Comparison of ENCODE assay signal across 22 cellular contexts in the genomic region with DNA sequence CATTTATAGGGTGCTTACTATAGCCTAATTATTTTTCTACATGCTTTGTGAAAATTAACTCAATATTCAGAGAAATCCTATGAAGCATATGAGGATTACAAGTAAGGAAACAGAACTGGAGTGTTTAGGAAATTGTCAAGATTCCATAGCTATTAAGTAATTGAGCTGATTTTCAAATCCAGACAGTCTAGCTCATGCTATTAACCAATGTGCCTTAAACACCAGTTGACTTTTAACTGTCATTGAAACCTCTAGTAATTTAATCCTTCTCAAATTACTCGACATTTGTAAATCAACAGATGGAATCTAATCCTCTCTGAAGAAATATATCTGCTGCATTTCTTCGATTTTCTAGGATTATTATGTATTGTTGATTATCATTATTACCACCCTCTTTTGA.
A peak's percentile ranks its signal among the peaks of the same experiment; 100 is the strongest.
DNase-seq lines count a peak whose midpoint lies in the region; ATAC-seq, FAIRE-seq and TF ChIP-seq lines count a peak whose summit lies in the region.
"Had no signal": no experiment of that assay in that cellular context is flagged by ENCODE, and none has a peak within 500 bp of the region (broad histone marks: within the 10 kb centered on the region; RNA-seq: fewer than 3 reads in every experiment).

No MANE protein-coding gene starts in this region.

- no peaks in the 10 kb centered on the region for H3K36me3 ChIP-seq in bronchial epithelial cell (ENCODE audit: control insufficient read depth, insufficient read depth, low read length)
- no peaks in the 10 kb centered on the region for H3K36me3 ChIP-seq in mesenchymal stem cell (ENCODE audit: control insufficient read depth in 1 of 2, insufficient read depth in 2 of 2, low read depth in 1 of 2, low read length in 2 of 2)
- H3K36me3 ChIP-seq in right lobe of liver = no peaks in the 10 kb centered on the region
- H3K36me3 ChIP-seq: right atrium auricular region had no signal

- no peak overlapping the region for H2BK15ac ChIP-seq in mesenchymal stem cell (ENCODE audit: low read depth, poor library complexity, severe bottlenecking)

- H3K23ac ChIP-seq in mesenchymal stem cell (ENCODE audit: low read length in 2 of 2) = no peak overlapping the region

- H3K9ac ChIP-seq in mesenchymal stem cell (ENCODE audit: low read length) = no peak overlapping the region

- H3K4me3 ChIP-seq in bronchial epithelial cell (ENCODE audit: low read depth, low read length) = no peak overlapping the region
- no peak overlapping the region for H3K4me3 ChIP-seq in mesenchymal stem cell (ENCODE audit: insufficient read depth in 1 of 2, low read depth in 1 of 2, low read length in 2 of 2)
- no peak overlapping the region for H3K4me3 ChIP-seq in right lobe of liver
- H3K4me3 ChIP-seq: mucosa of descending colon, right atrium auricular region had no signal

- no peak overlapping the region for H2AK5ac ChIP-seq in mesenchymal stem cell (ENCODE audit: low read length, severe bottlenecking)

- WGBS in mesenchymal stem cell = no CpG with 5 or more reads among the region's 2 CpGs
- WGBS in right lobe of liver (ENCODE audit: insufficient coverage, low coverage, low lambda C conversion rate, missing lambda C conversion rate) = 52% methylated on average over 2 of the region's 2 CpGs

- H2AFZ ChIP-seq in mesenchymal stem cell (ENCODE audit: low read depth, low read length) = no peak overlapping the region

- no peak for TF ChIP-seq CTCF in bronchial epithelial cell (IDR thresholded peaks at IDR 0.05; ENCODE audit: insufficient read depth, low read length, severe bottlenecking)
- TF ChIP-seq CTCF in right lobe of liver (IDR thresholded peaks at IDR 0.05) = no peak

- H3K14ac ChIP-seq in mesenchymal stem cell (ENCODE audit: low read length in 2 of 2) = no peak overlapping the region

- H3K4me1 ChIP-seq in mesenchymal stem cell (ENCODE audit: control insufficient read depth, insufficient read depth, low read depth, low read length) (peaks cover 2% of the 10 kb centered on the region), right lobe of liver (no peaks in the 10 kb centered on the region)
- H3K4me1 ChIP-seq: right atrium auricular region had no signal

- H3K27me3 ChIP-seq in bronchial epithelial cell (ENCODE audit: control insufficient read depth, insufficient read depth, low read length) = no peaks in the 10 kb centered on the region
- no peaks in the 10 kb centered on the region for H3K27me3 ChIP-seq in mesenchymal stem cell (ENCODE audit: control insufficient read depth in 1 of 2, insufficient read depth in 1 of 2, low read length in 2 of 2)
- no peaks in the 10 kb centered on the region for H3K27me3 ChIP-seq in right lobe of liver
- H3K27me3 ChIP-seq: right atrium auricular region had no signal

- H3K9me3 ChIP-seq in mesenchymal stem cell (ENCODE audit: control insufficient read depth, low read length) (no peaks in the 10 kb centered on the region), right lobe of liver (no peaks in the 10 kb centered on the region)
- H3K9me3 ChIP-seq: mucosa of descending colon, right atrium auricular region had no signal

- H3K27ac ChIP-seq in mesenchymal stem cell (ENCODE audit: low read length, poor library complexity, severe bottlenecking) (no peak overlapping the region), right lobe of liver (no peak overlapping the region)
- H3K27ac ChIP-seq: right atrium auricular region had no signal

- no peak for ATAC-seq in right lobe of liver
- ATAC-seq in GM19035 (IDR thresholded peaks at IDR 0.05; ENCODE audit: unreplicated experiment) = no peak
- ATAC-seq: left cardiac atrium, mucosa of descending colon, Panc1 had no signal

- H3K4me2 ChIP-seq in mesenchymal stem cell (ENCODE audit: low read length, poor library complexity, severe bottlenecking) = no peak overlapping the region

- FAIRE-seq in bronchial epithelial cell (lab: Jason Lieb, UNC) = no peak
- FAIRE-seq: GM18507 had no signal

- no peak overlapping the region for H2BK120ac ChIP-seq in mesenchymal stem cell (ENCODE audit: low read depth, low read length)

- H4K91ac ChIP-seq in mesenchymal stem cell (ENCODE audit: low read length) = no peak overlapping the region

- intact Hi-C loops in right lobe of liver (cut with DNase I) = no loop called here

- H3K79me1 ChIP-seq in mesenchymal stem cell (replicated peaks; ENCODE audit: low read length, poor library complexity, severe bottlenecking) = no peaks in the 10 kb centered on the region

- peak; percentile 35 for DNase-seq in GM03348 (ENCODE audit: low spot score)
- peak; percentile 85 to 98 for DNase-seq in NCI-H524 (lab: John Stamatoyannopoulos, UW)
- DNase-seq in bronchial epithelial cell (ENCODE audit: low read depth) = peak; percentile 39
- DNase-seq in mesenchymal stem cell = peak; percentile 67
- DNase-seq in hippocampal formation (lab: John Stamatoyannopoulos, UW) = no peak
- no peak for DNase-seq in ureter (ENCODE audit: low spot score)
- no peak for DNase-seq in right lobe of liver
- DNase-seq: activated CD4-positive, alpha-beta T cell treated with anti-CD3 and anti-CD28 coated beads, Interleukin-2, amount 10 ng/mL, durations not matched to agents 7 days and 5 days; activated gamma-delta T cell treated with Interleukin-2 at 50 U/mL for 16 hours; amniotic stem cell; CD4-positive, alpha-beta T cell; DMS79 treated with DMSO at 0.1 percent for 48 hours; GOT3; left cardiac atrium; mucosa of descending colon; NCI-H187; NCI-H774; stimulated activated naive CD4-positive, alpha-beta T cell had no signal

- TF ChIP-seq POLR2A in right lobe of liver (IDR thresholded peaks at IDR 0.05) = no peak

- no peak overlapping the region for H3K4ac ChIP-seq in mesenchymal stem cell (ENCODE audit: low read depth in 1 of 2, low read length in 2 of 2)

- H2BK12ac ChIP-seq in mesenchymal stem cell (ENCODE audit: low read length in 2 of 2) = no peak overlapping the region

- no peak overlapping the region for H2BK5ac ChIP-seq in mesenchymal stem cell (ENCODE audit: low read depth, low read length, poor library complexity, severe bottlenecking)

- H4K8ac ChIP-seq in mesenchymal stem cell (ENCODE audit: low read length) = no peak overlapping the region

- H3K18ac ChIP-seq in mesenchymal stem cell (ENCODE audit: low read depth in 1 of 2, low read length in 2 of 2) = no peak overlapping the region

Comparison
In these comparisons a context has a peak if more than half of its experiments do, and no peak if none do; other contexts are left out.
1. DNase-seq: peak in GM03348 (single experiment), NCI-H524 (2 of 2), bronchial epithelial cell (single experiment) and mesenchymal stem cell (single experiment); none in hippocampal formation (0 of 2), ureter (single experiment) and right lobe of liver (0 of 3).